ENCODE assay signal across 8 cellular contexts in genomic region chr18:61502472-61502871, GRCh38.
A peak's percentile ranks its signal among the peaks of the same experiment; 100 is the strongest.
DNase-seq lines count a peak whose midpoint lies in the region; ATAC-seq, FAIRE-seq and TF ChIP-seq lines count a peak whose summit lies in the region.

No MANE protein-coding gene starts in this region.

- H3K27ac ChIP-seq in CD4-positive, alpha-beta T cell (ENCODE audit: low read depth, low read length), result no peak overlapping the region

- peaks cover 6% of the 10 kb centered on the region for H3K27me3 ChIP-seq in CD4-positive, alpha-beta T cell (ENCODE audit: control insufficient read depth, insufficient read depth, low read length)

- ATAC-seq in GM18502 (IDR thresholded peaks at IDR 0.05; ENCODE audit: poor library complexity, unreplicated experiment), result peak; percentile 77
- no peak for ATAC-seq in CD4-positive, alpha-beta T cell (ENCODE audit: poor library complexity)

- CTCF ChIA-PET in CD4-positive, alpha-beta T cell (lab: Charles Lee), result no interaction called here

- H3K4me3 Mint-ChIP-seq in endothelial cell (ENCODE audit: unreplicated experiment), result no peak overlapping the region
- no peak overlapping the region for H3K4me3 Mint-ChIP-seq in mesothelial cell of epicardium
- H3K4me3 Mint-ChIP-seq in CD4-positive, alpha-beta T cell, result no peak overlapping the region

- H3K4me1 Mint-ChIP-seq in endothelial cell (ENCODE audit: unreplicated experiment), result peaks cover 7% of the 10 kb centered on the region
- H3K4me1 Mint-ChIP-seq in mesothelial cell of epicardium, result peaks cover 7% of the 10 kb centered on the region
- no peaks in the 10 kb centered on the region for H3K4me1 Mint-ChIP-seq in CD4-positive, alpha-beta T cell (ENCODE audit: low read depth)

- no peak overlapping the region for H3K4me3 ChIP-seq in AG09309 (ENCODE audit: control insufficient read depth, low read depth, low read length)
- H3K4me3 ChIP-seq in Jurkat, Clone E6-1 (ENCODE audit: low read length), result no peak overlapping the region

- FAIRE-seq in RCC 7860 (lab: Jason Lieb, UNC), result no peak

- no peaks in the 10 kb centered on the region for H3K27me3 Mint-ChIP-seq in endothelial cell (ENCODE audit: unreplicated experiment)
- H3K27me3 Mint-ChIP-seq in mesothelial cell of epicardium (ENCODE audit: low read depth), result peaks cover 5% of the 10 kb centered on the region
- H3K27me3 Mint-ChIP-seq in CD4-positive, alpha-beta T cell, result peaks cover 23% of the 10 kb centered on the region

- intact Hi-C loops in CD4-positive, alpha-beta T cell (cut with DNase I, micrococcal nuclease), result loop anchor here (5.0 kb wide), 1 partner anchor 1515 kb away; no protein-coding TSS in a partner anchor

- POLR2A ChIA-PET in CD4-positive, alpha-beta T cell (lab: Charles Lee), result no interaction called here

- DNase-seq in AG09309 (ENCODE audit: low read depth) (peak; percentile 41), RCC 7860 (ENCODE audit: low spot score) (peak; percentile 7), endothelial cell (ENCODE audit: low spot score) (peak; percentile 68), mesothelial cell of epicardium (ENCODE audit: low spot score in 2 of 2, unreplicated experiment in 2 of 2) (peak in 1 of 2 experiments; percentile 50), DMS79 (lab: John Stamatoyannopoulos, UW) (no peak)
- DNase-seq in Jurkat, Clone E6-1 (ENCODE audit: low read depth, low spot score), result peak; percentile 40
- DNase-seq in CD4-positive, alpha-beta T cell, result no peak

- no peak overlapping the region for H3K27ac Mint-ChIP-seq in endothelial cell (ENCODE audit: unreplicated experiment)
- no peak overlapping the region for H3K27ac Mint-ChIP-seq in mesothelial cell of epicardium
- H3K27ac Mint-ChIP-seq in CD4-positive, alpha-beta T cell, result no peak overlapping the region

- H3K9me3 Mint-ChIP-seq in endothelial cell (ENCODE audit: unreplicated experiment), result no peaks in the 10 kb centered on the region
- H3K9me3 Mint-ChIP-seq in mesothelial cell of epicardium, result no peaks in the 10 kb centered on the region
- H3K9me3 Mint-ChIP-seq in CD4-positive, alpha-beta T cell, result no peaks in the 10 kb centered on the region

- TF ChIP-seq CTCF in AG09309 (IDR thresholded peaks at IDR 0.05; ENCODE audit: control insufficient read depth, insufficient read depth, low read depth, low read length, missing control alignments) (peak; percentile 76), endothelial cell (IDR thresholded peaks at IDR 0.05; ENCODE audit: unreplicated experiment) (peak; percentile 69), mesothelial cell of epicardium (IDR thresholded peaks at IDR 0.05; ENCODE audit: unreplicated experiment) (peak; percentile 72)
- TF ChIP-seq CTCF in CD4-positive, alpha-beta T cell (IDR thresholded peaks at IDR 0.05), result no peak

- no peaks in the 10 kb centered on the region for H3K36me3 Mint-ChIP-seq in endothelial cell (ENCODE audit: low read depth, unreplicated experiment)
- H3K36me3 Mint-ChIP-seq in mesothelial cell of epicardium, result no peaks in the 10 kb centered on the region
- no peaks in the 10 kb centered on the region for H3K36me3 Mint-ChIP-seq in CD4-positive, alpha-beta T cell (ENCODE audit: low read depth)

- H3K9me3 ChIP-seq in CD4-positive, alpha-beta T cell (ENCODE audit: control insufficient read depth, low read length), result no peaks in the 10 kb centered on the region

Comparison
In these comparisons a context has a peak if more than half of its experiments do, and no peak if none do; other contexts are left out.
1. DNase-seq: peak in AG09309 (single experiment), Jurkat, Clone E6-1 (single experiment), RCC 7860 (single experiment) and endothelial cell (single experiment); none in CD4-positive, alpha-beta T cell (0 of 10) and DMS79 (single experiment).